ENCODE assay signal across 24 cellular contexts in genomic region chr10:112210672-112211071, GRCh38.
"Had no signal": no experiment of that assay in that cellular context is flagged by ENCODE, and none has a peak within 500 bp of the region (broad histone marks: within the 10 kb centered on the region; RNA-seq: fewer than 3 reads in every experiment).

No MANE protein-coding gene starts in this region.

- H3K36me3 ChIP-seq: brain microvascular endothelial cell, cardiac muscle cell had no signal

- H3K4me3 ChIP-seq: cardiac muscle cell had no signal

- DNase-seq: activated CD4-positive, alpha-beta T cell treated with anti-CD3 and anti-CD28 coated beads for 48 hours; activated CD4-positive, alpha-beta T cell treated with anti-CD3 and anti-CD28 coated beads, Interleukin-2, amount 50 U/mL, for 4 hours; activated CD4-positive, CD25-positive, alpha-beta regulatory T cell treated with anti-CD3 and anti-CD28 coated beads, Interleukin-2, amount 50 U/mL, for 72 hours; activated CD8-positive, alpha-beta memory T cell treated with anti-CD3 and anti-CD28 coated beads, Interleukin-2, amount 50 U/mL, for 48 hours; activated CD8-positive, alpha-beta T cell treated with anti-CD3 and anti-CD28 coated beads, Interleukin-2, amount 10 ng/mL, durations not matched to agents 7 days and 5 days; activated gamma-delta T cell; activated naive CD4-positive, alpha-beta T cell treated with anti-CD3 and anti-CD28 coated beads for 36 hours; activated T-cell treated with anti-CD3 and anti-CD28 coated beads, Interleukin-2, amount 50 U/mL, for 24 hours; brain microvascular endothelial cell; KG1; NCI-H1092; NCI-H1417 treated with DMSO at 0.1 percent for 48 hours; NCI-H1694; NCI-H2029 treated with DMSO at 0.1 percent for 48 hours; NCI-H510A treated with DMSO at 0.1 percent for 48 hours; NCI-H69; PC-3; SHP77 treated with DMSO at 0.1 percent for 48 hours; T-helper 17 cell; T-helper 9 cell had no signal

- H3K4me3 Mint-ChIP-seq: activated CD8-positive, alpha-beta T cell treated with anti-CD3 and anti-CD28 coated beads, Interleukin-2, amount 10 ng/mL, durations not matched to agents 7 days and 5 days; activated naive CD4-positive, alpha-beta T cell treated with anti-CD3 and anti-CD28 coated beads for 36 hours; activated naive CD8-positive, alpha-beta T cell; activated T-cell treated with anti-CD3 and anti-CD28 coated beads, Interleukin-2, amount 50 U/mL, for 24 hours; IgD-negative memory B cell; T-helper 17 cell; WTC11 had no signal

- H3K27me3 ChIP-seq: brain microvascular endothelial cell, cardiac muscle cell had no signal

- H3K36me3 Mint-ChIP-seq: activated naive CD8-positive, alpha-beta T cell; WTC11 had no signal

- H3K9me3 Mint-ChIP-seq: activated naive CD4-positive, alpha-beta T cell treated with anti-CD3 and anti-CD28 coated beads for 36 hours; activated T-cell treated with anti-CD3 and anti-CD28 coated beads, Interleukin-2, amount 50 U/mL, for 24 hours had no signal

- H3K27ac ChIP-seq: brain microvascular endothelial cell, cardiac muscle cell had no signal

- H3K27ac Mint-ChIP-seq: activated CD8-positive, alpha-beta T cell treated with anti-CD3 and anti-CD28 coated beads, Interleukin-2, amount 10 ng/mL, durations not matched to agents 7 days and 5 days; activated naive CD4-positive, alpha-beta T cell treated with anti-CD3 and anti-CD28 coated beads for 36 hours; activated naive CD8-positive, alpha-beta T cell; activated T-cell treated with anti-CD3 and anti-CD28 coated beads, Interleukin-2, amount 50 U/mL, for 24 hours; T-helper 17 cell; WTC11 had no signal

- ATAC-seq: activated CD8-positive, alpha-beta T cell treated with anti-CD3 and anti-CD28 coated beads, Interleukin-2, amount 10 ng/mL, durations not matched to agents 7 days and 5 days; PC-3; T-helper 17 cell; WTC11 had no signal
